Comparison of ENCODE assay signal across 17 cellular contexts in the genomic region with DNA sequence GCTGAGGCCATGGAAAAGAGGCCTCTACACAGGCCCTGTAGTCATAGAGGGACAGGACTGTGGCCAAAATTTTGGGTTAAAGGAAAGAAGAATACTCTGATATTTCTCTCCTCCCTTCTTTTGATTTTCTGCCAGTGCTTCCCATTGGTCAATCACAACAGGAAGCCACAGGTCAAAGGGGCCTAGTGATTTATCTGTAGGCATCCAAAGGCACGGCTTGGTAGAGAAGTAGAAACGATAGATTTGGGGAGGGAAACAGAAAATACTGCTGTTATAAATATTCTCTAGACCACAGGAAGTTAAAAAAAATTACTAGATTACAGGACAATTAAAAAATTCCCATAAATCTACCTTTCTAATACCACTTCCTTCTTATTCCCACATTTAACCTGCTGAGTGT. TPM values are rescaled to one million over a fixed set of nuclear protein-coding genes. Genes with fewer than 3 reads are reported as not detected.
DNase-seq lines count a peak whose midpoint lies in the region; ATAC-seq and TF ChIP-seq lines count a peak whose summit lies in the region.
"Had no signal": no experiment of that assay in that cellular context is flagged by ENCODE, and none has a peak within 500 bp of the region (broad histone marks: within the 10 kb centered on the region; RNA-seq: fewer than 3 reads in every experiment).

No MANE protein-coding gene starts in this region.

- H3K27ac ChIP-seq in CD4-positive, alpha-beta T cell (ENCODE audit: low read depth, low read length), result no peak overlapping the region
- H3K27ac ChIP-seq in neuronal stem cell (replicated peaks; ENCODE audit: low read length), result no peak overlapping the region
- H3K27ac ChIP-seq: SJCRH30 had no signal

- no peak overlapping the region for H2BK12ac ChIP-seq in neuronal stem cell (ENCODE audit: low read length)

- H3K23ac ChIP-seq in neuronal stem cell (ENCODE audit: low read depth, low read length, poor library complexity), result no peak overlapping the region

- H3K4me3 ChIP-seq in neuronal stem cell (ENCODE audit: low read length in 2 of 2), result no peak overlapping the region
- H3K4me3 ChIP-seq: HAP-1, SJCRH30 had no signal

- no peak for DNase-seq in CD4-positive, alpha-beta T cell
- DNase-seq in glutamatergic neuron (no peak), neuronal stem cell (ENCODE audit: low spot score) (no peak), NCI-H2107 (lab: John Stamatoyannopoulos, UW) (no peak), retina (no peak), 8988T (no peak), middle frontal gyrus (ENCODE audit: extremely low spot score, low spot score) (no peak)
- DNase-seq: DMS79 treated with DMSO at 0.1 percent for 48 hours, NCI-H1417, NCI-H187, NCI-H510A treated with DMSO at 0.1 percent for 48 hours, NCI-H82 had no signal

- H2BK5ac ChIP-seq in neuronal stem cell (ENCODE audit: low read length), result no peak overlapping the region

- H3K9me3 ChIP-seq in CD4-positive, alpha-beta T cell (ENCODE audit: control insufficient read depth, low read length), result no peaks in the 10 kb centered on the region
- H3K9me3 ChIP-seq in neuronal stem cell (replicated peaks in 1 of 2; ENCODE audit: control insufficient read depth in 2 of 2, insufficient read depth in 1 of 2, low read depth in 1 of 2, low read length in 2 of 2), result no peaks in the 10 kb centered on the region
- H3K9me3 ChIP-seq: HAP-1, SJCRH30 had no signal

- peaks cover 5% of the 10 kb centered on the region for H3K27me3 ChIP-seq in CD4-positive, alpha-beta T cell (ENCODE audit: control insufficient read depth, insufficient read depth, low read length)
- no peaks in the 10 kb centered on the region for H3K27me3 ChIP-seq in neuronal stem cell (ENCODE audit: control insufficient read depth in 3 of 3, insufficient read depth in 3 of 3, low read depth in 1 of 3, low read length in 3 of 3)
- H3K27me3 ChIP-seq: SJCRH30 had no signal

- no peak overlapping the region for H2BK15ac ChIP-seq in neuronal stem cell (ENCODE audit: low read length)

- no peak overlapping the region for H3K4ac ChIP-seq in neuronal stem cell (ENCODE audit: low read length)

- no peak overlapping the region for H3K4me2 ChIP-seq in neuronal stem cell (ENCODE audit: insufficient read depth, low read length, poor library complexity, severe bottlenecking)

- H2BK120ac ChIP-seq in neuronal stem cell (ENCODE audit: low read depth, low read length), result no peak overlapping the region

- no peak overlapping the region for H3K14ac ChIP-seq in neuronal stem cell (ENCODE audit: low read length)

- peaks cover 9% of the 10 kb centered on the region for H3K27me3 Mint-ChIP-seq in CD4-positive, alpha-beta T cell
- H3K27me3 Mint-ChIP-seq in IgD-negative memory B cell, result no peaks in the 10 kb centered on the region
- H3K27me3 Mint-ChIP-seq in glutamatergic neuron (ENCODE audit: unreplicated experiment), result peaks cover 8% of the 10 kb centered on the region

- CTCF ChIA-PET in CD4-positive, alpha-beta T cell (lab: Charles Lee), result no interaction called here

- POLR2A ChIA-PET in CD4-positive, alpha-beta T cell (lab: Charles Lee), result no interaction called here

- peak overlapping the region; percentile 37 for H2AFZ ChIP-seq in neuronal stem cell (ENCODE audit: low read length)

- H4K8ac ChIP-seq in neuronal stem cell (ENCODE audit: low read depth, low read length), result no peak overlapping the region

- H3K27ac Mint-ChIP-seq in CD4-positive, alpha-beta T cell, result no peak overlapping the region
- H3K27ac Mint-ChIP-seq in IgD-negative memory B cell (peak overlapping the region; percentile 72 to 97 (median 81)), glutamatergic neuron (ENCODE audit: unreplicated experiment) (peak overlapping the region; percentile 55)

- TF ChIP-seq CTCF in CD4-positive, alpha-beta T cell (IDR thresholded peaks at IDR 0.05), result no peak
- TF ChIP-seq CTCF in glutamatergic neuron (IDR thresholded peaks at IDR 0.05; ENCODE audit: partially characterized antibody, unreplicated experiment), result no peak

- H3K79me1 ChIP-seq in neuronal stem cell (ENCODE audit: low read depth, low read length), result no peaks in the 10 kb centered on the region

- no peak overlapping the region for H4K91ac ChIP-seq in neuronal stem cell (ENCODE audit: low read depth, low read length, poor library complexity)

- no CpG with 5 or more reads among the region's 2 CpGs for WGBS in neuronal stem cell (ENCODE audit: extremely low coverage in 2 of 2, insufficient read length in 2 of 2, insufficient replicate concordance in 1 of 2), 2 donors

- peak overlapping the region; percentile 36 for H3K4me3 Mint-ChIP-seq in CD4-positive, alpha-beta T cell
- H3K4me3 Mint-ChIP-seq in IgD-negative memory B cell (peak overlapping the region in 1 of 4 donors; percentile 97), glutamatergic neuron (ENCODE audit: unreplicated experiment) (no peak overlapping the region)

- H3K4me1 ChIP-seq in neuronal stem cell (ENCODE audit: control insufficient read depth in 2 of 2, insufficient read depth in 1 of 2, low read depth in 1 of 2, low read length in 2 of 2), result peaks cover 10 to 14% of the 10 kb centered on the region in 2 donors
- H3K4me1 ChIP-seq: SJCRH30 had no signal

- H3K18ac ChIP-seq in neuronal stem cell (ENCODE audit: low read length), result no peak overlapping the region

- no peak overlapping the region for H2AK5ac ChIP-seq in neuronal stem cell (ENCODE audit: low read depth, low read length)

- H3K4me1 Mint-ChIP-seq in CD4-positive, alpha-beta T cell (ENCODE audit: low read depth), result peaks cover 26% of the 10 kb centered on the region
- peaks cover 14 to 40% (median 26%) of the 10 kb centered on the region in 3 donors for H3K4me1 Mint-ChIP-seq in IgD-negative memory B cell
- H3K4me1 Mint-ChIP-seq in glutamatergic neuron (ENCODE audit: low read depth, unreplicated experiment), result peaks cover 19% of the 10 kb centered on the region

- H3K9ac ChIP-seq in neuronal stem cell (ENCODE audit: low read depth, low read length, poor library complexity), result no peak overlapping the region
- H3K9ac ChIP-seq: KMS-11 had no signal

- no peak for ATAC-seq in CD4-positive, alpha-beta T cell (ENCODE audit: poor library complexity)

- no peaks in the 10 kb centered on the region for H3K9me3 Mint-ChIP-seq in CD4-positive, alpha-beta T cell
- peaks cover 0 to 5% (median 0%) of the 10 kb centered on the region in 3 donors for H3K9me3 Mint-ChIP-seq in IgD-negative memory B cell
- H3K9me3 Mint-ChIP-seq in glutamatergic neuron (ENCODE audit: unreplicated experiment), result peaks cover 18% of the 10 kb centered on the region

- H3K36me3 Mint-ChIP-seq in CD4-positive, alpha-beta T cell (ENCODE audit: low read depth), result no peaks in the 10 kb centered on the region
- H3K36me3 Mint-ChIP-seq in IgD-negative memory B cell (no peaks in the 10 kb centered on the region), glutamatergic neuron (ENCODE audit: unreplicated experiment) (no peaks in the 10 kb centered on the region)

- intact Hi-C loops in CD4-positive, alpha-beta T cell (cut with DNase I, micrococcal nuclease), result no loop called here

- H3K36me3 ChIP-seq in neuronal stem cell (replicated peaks in 1 of 2; ENCODE audit: control insufficient read depth in 2 of 2, insufficient read depth in 2 of 2, low read length in 2 of 2), result no peaks in the 10 kb centered on the region
- H3K36me3 ChIP-seq: HAP-1, SJCRH30 had no signal

RNA-seq across cellular contexts. Expression of gene CCDC50, which starts 1.7 kb away (rescaled TPM):
- total RNA-seq in CD4-positive, alpha-beta T cell, result 10 to 100 TPM; 16.7 to 16.8 TPM
- 98.9 TPM for polyA plus RNA-seq in IgD-negative memory B cell
- total RNA-seq in glutamatergic neuron (ENCODE audit: unreplicated experiment), result 144 TPM
- polyA plus RNA-seq in neuronal stem cell (2013, experiment 1 of 2), result 46.5 TPM
- polyA plus RNA-seq in neuronal stem cell (2013, experiment 2 of 2), result 47.9 TPM

RNA-seq across cellular contexts. Expression of gene UTS2B, which starts 2.8 kb away (rescaled TPM):
- not detected for total RNA-seq in CD4-positive, alpha-beta T cell
- 4.2 TPM for polyA plus RNA-seq in IgD-negative memory B cell
- not detected for total RNA-seq in glutamatergic neuron (ENCODE audit: unreplicated experiment)
- polyA plus RNA-seq in neuronal stem cell (2013, experiment 1 of 2), result 0.10 TPM
- polyA plus RNA-seq in neuronal stem cell (2013, experiment 2 of 2), result 0.07 TPM
- total RNA-seq: G401, SJCRH30 had no signal
